Comparison of ENCODE assay signal across 8 cellular contexts in the genomic region with DNA sequence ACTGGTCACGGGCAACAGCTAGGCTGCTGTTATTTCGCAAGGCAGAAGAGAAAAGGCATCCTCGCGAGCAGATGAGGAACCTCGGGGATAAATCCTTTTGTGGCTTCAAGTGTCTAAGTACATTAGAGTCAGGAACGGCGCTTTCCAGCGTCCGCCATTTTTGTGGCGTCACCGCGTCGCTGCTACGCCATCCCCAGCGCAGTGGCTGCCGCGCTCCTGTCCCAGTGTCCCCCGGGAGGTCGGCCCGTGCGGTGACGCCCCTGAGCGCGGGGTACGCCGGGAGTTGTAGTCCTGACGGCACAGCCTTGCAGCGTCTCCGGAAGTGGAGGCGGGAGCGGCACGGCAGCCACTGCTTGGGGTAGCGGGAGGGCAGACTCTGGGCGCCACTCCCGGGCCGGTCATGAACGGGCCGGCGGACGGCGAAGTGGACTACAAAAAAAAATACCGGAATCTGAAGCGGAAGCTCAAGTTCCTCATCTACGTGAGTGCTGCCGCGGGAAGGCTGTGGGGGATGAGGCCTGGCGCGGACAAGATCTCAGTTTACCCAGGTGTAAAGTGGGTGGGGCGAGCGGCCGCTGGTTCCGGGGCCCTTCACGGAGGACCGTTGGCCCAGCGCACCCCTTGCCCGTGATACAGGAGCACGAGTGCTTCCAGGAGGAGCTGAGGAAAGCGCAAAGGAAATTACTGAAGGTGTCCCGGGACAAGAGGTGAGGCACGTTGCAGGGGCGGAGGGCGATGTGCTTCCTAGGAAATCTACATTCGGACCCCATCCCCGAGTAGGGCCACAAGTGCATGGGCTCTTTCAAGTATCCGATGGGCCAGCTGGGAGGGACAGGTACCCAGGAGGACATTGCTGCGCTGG. TPM values are rescaled to one million over a fixed set of nuclear protein-coding genes. Genes with fewer than 3 reads are reported as not detected.
DNase-seq lines count a peak whose midpoint lies in the region; ATAC-seq and TF ChIP-seq lines count a peak whose summit lies in the region.

A gene with protein sequence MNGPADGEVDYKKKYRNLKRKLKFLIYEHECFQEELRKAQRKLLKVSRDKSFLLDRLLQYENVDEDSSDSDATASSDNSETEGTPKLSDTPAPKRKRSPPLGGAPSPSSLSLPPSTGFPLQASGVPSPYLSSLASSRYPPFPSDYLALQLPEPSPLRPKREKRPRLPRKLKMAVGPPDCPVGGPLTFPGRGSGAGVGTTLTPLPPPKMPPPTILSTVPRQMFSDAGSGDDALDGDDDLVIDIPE (plus strand): TSS at position 331 of the 862 bp plus-strand sequence. CDS start 70 bp downstream, at position 401.

- no peaks in the 10 kb centered on the region for H3K27me3 Mint-ChIP-seq in activated B cell treated with CpG ODN at 0.5 μM for 24 hours
- peaks cover 5 to 11% (median 11%) of the 10 kb centered on the region in 3 donors for H3K27me3 Mint-ChIP-seq in immature natural killer cell (ENCODE audit: low read depth in 3 of 3)

- H3K27ac ChIP-seq in caudate nucleus (ENCODE audit: low read depth, low read length): peak within 1 kb of the TSS; percentile 97

- H3K4me3 Mint-ChIP-seq in activated B cell treated with CpG ODN at 0.5 μM for 24 hours (peak within 1 kb of the TSS; percentile 98), immature natural killer cell (peak within 1 kb of the TSS; percentile 93 to 98 (median 97))

- DNase-seq in AG08395 (ENCODE audit: low spot score) (peak; percentile 98), NCI-H345 (lab: John Stamatoyannopoulos, UW) (peak; percentile 100), activated B cell treated with CpG ODN at 0.5 μM for 24 hours (peak; percentile 100), caudate nucleus (lab: John Stamatoyannopoulos, UW) (peak; percentile 78 to 99 (median 98)), immature natural killer cell (peak; percentile 97 to 98 (median 97))
- peak; percentile 99 to 100 for DNase-seq in stimulated activated CD4-positive, alpha-beta T cell treated with anti-CD3 and anti-CD28 coated beads, Interleukin-12 subunit alpha, Interleukin-12 subunit beta, amount 100 ng/mL, for 24 hours (ENCODE audit: low read depth in 2 of 2)

- H3K9me3 Mint-ChIP-seq in activated B cell treated with CpG ODN at 0.5 μM for 24 hours: no peaks in the 10 kb centered on the region
- H3K9me3 Mint-ChIP-seq in immature natural killer cell: no peaks in the 10 kb centered on the region

- intact Hi-C loops in activated B cell treated with CpG ODN at 0.5 μM for 24 hours (cut with micrococcal nuclease): loop anchor here (1.0 to 5.0 kb wide), 9 partner anchors 23 to 1174 kb away; a partner anchor contains a TSS

- H3K27ac Mint-ChIP-seq in activated B cell treated with CpG ODN at 0.5 μM for 24 hours (peak within 1 kb of the TSS; percentile 97), immature natural killer cell (peak within 1 kb of the TSS; percentile 95 to 98 (median 97))

- POLR2A ChIA-PET in activated B cell treated with CpG ODN at 0.5 μM for 24 hours (lab: Charles Lee): interaction anchor here (0.5 to 2.2 kb wide), 12 partner anchors 9 to 614 kb away, joined by 3 to 11 read pairs (median 4); a partner anchor contains a TSS

- H3K4me1 Mint-ChIP-seq in activated B cell treated with CpG ODN at 0.5 μM for 24 hours (peaks cover 29% of the 10 kb centered on the region), immature natural killer cell (peaks cover 32 to 35% of the 10 kb centered on the region in 2 donors)

- H3K36me3 Mint-ChIP-seq in activated B cell treated with CpG ODN at 0.5 μM for 24 hours (ENCODE audit: low read depth) (peaks cover 59% of the 10 kb centered on the region), immature natural killer cell (peaks cover 0 to 7% (median 4%) of the 10 kb centered on the region in 3 donors)

- no peak for TF ChIP-seq CTCF in activated B cell treated with CpG ODN at 0.5 μM for 24 hours (IDR thresholded peaks at IDR 0.05)

- ATAC-seq in GM18907 (IDR thresholded peaks at IDR 0.05; ENCODE audit: unreplicated experiment) (peak; percentile 88), HG03159 (IDR thresholded peaks at IDR 0.05; ENCODE audit: unreplicated experiment) (peak; percentile 88), activated B cell treated with CpG ODN at 0.5 μM for 24 hours (ENCODE audit: low read depth) (peak; percentile 96)

- CTCF ChIA-PET in activated B cell treated with CpG ODN at 0.5 μM for 24 hours (lab: Charles Lee): interaction anchor here (1.4 kb wide), 1 partner anchor 132 kb away, joined by 4 read pairs; no protein-coding TSS in a partner anchor

RNA-seq across cellular contexts. Expression of the gene that starts here (rescaled TPM):
- total RNA-seq in activated B cell treated with CpG ODN at 0.5 μM for 24 hours: 83.5 and 93.6 TPM in 2 replicates
- polyA plus RNA-seq in immature natural killer cell: 1 to 10 TPM; 7.4 to 7.9 (median 7.7) TPM

Comparison
In these comparisons a context has a peak if more than half of its experiments do, and no peak if none do; other contexts are left out.
1. Peak in every context shown above with its lines: DNase-seq, ATAC-seq and H3K27ac ChIP-seq.